Comparison of ENCODE assay signal across 10 cellular contexts in the genomic region with DNA sequence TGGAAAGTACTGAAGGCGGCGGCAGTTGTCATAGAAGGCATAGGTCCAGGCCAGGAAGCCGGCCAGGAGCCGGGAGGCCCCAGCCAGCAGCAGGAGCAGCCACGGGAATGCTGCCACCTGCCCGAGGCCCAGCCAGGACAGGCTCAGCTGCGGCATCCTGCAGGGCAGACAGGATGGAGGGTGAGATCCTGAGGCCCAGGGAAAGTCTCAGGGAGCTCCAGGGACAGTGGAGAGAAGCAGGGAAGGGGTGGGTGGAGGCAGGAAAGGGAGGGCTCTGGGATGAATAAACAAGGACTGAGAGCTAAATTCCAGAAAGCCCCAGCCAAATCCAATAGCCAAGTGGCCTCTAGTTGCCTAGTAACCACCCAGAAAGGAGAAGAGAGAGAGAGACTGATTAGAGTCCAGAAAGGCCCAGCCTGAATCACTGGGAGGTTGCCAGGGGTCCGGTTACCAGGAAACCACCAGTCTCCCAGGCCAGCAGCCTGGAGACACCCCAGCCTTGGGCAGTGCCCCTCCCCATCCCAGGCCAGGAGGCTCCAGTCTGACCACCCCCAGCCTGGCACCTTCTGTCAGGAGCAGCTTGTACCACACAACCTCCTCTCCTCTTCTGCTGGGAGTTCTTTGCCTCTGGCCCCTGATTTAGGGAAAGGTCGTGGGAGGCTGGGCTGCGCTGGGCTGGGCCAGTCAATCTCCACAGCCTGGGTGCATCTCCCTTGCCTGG. TPM values are rescaled to one million over a fixed set of nuclear protein-coding genes. Genes with fewer than 3 reads are reported as not detected.
DNase-seq lines count a peak whose midpoint lies in the region; ATAC-seq and TF ChIP-seq lines count a peak whose summit lies in the region.
"Had no signal": no experiment of that assay in that cellular context is flagged by ENCODE, and none has a peak within 500 bp of the region (broad histone marks: within the 10 kb centered on the region; RNA-seq: fewer than 3 reads in every experiment).

No MANE protein-coding gene starts in this region.

- peak overlapping the region; percentile 19 for H3K27ac ChIP-seq in C4-2B
- peak overlapping the region; percentile 17 to 70 (median 54) for H3K27ac ChIP-seq in Peyer's patch
- no peak overlapping the region for H3K27ac ChIP-seq in GM23338 (ENCODE audit: low read depth)

- no peaks in the 10 kb centered on the region for H3K79me2 ChIP-seq in GM23338 (replicated peaks; ENCODE audit: insufficient read depth)

- no peak overlapping the region for H2AFZ ChIP-seq in GM23338

- H3K4me3 Mint-ChIP-seq in GM23338 (no peak overlapping the region), immature natural killer cell (no peak overlapping the region)
- H3K4me3 Mint-ChIP-seq: activated CD4-positive, alpha-beta T cell treated with anti-CD3 and anti-CD28 coated beads for 36 hours had no signal

- peak overlapping the region in 1 of 4 donors; percentile 9 for H3K4me3 ChIP-seq in Peyer's patch
- no peak overlapping the region for H3K4me3 ChIP-seq in GM23338

- H3K4me2 ChIP-seq in GM23338: no peak overlapping the region

- TF ChIP-seq CTCF in C4-2B (conservative IDR thresholded peaks at IDR 0.05) (no peak), Peyer's patch (IDR thresholded peaks at IDR 0.05) (no peak), GM23338 (conservative IDR thresholded peaks at IDR 0.05; ENCODE audit: low read depth in 2 of 2) (no peak)

- H3K27ac Mint-ChIP-seq in GM23338 (no peak overlapping the region), immature natural killer cell (no peak overlapping the region)
- H3K27ac Mint-ChIP-seq: activated CD4-positive, alpha-beta T cell treated with anti-CD3 and anti-CD28 coated beads for 36 hours had no signal

- peaks cover 11% of the 10 kb centered on the region for H3K27me3 Mint-ChIP-seq in GM23338 (ENCODE audit: insufficient read depth, low read depth, poor library complexity)
- H3K27me3 Mint-ChIP-seq in immature natural killer cell (ENCODE audit: low read depth in 3 of 3): peaks cover 0 to 6% (median 2%) of the 10 kb centered on the region in 3 donors

- H3K36me3 Mint-ChIP-seq in GM23338 (ENCODE audit: low read depth) (peaks cover 49% of the 10 kb centered on the region), immature natural killer cell (no peaks in the 10 kb centered on the region)

- peaks cover 0 to 9% (median 0%) of the 10 kb centered on the region in 4 donors for H3K4me1 ChIP-seq in Peyer's patch
- no peaks in the 10 kb centered on the region for H3K4me1 ChIP-seq in GM23338 (ENCODE audit: insufficient read depth)

- DNase-seq in Peyer's patch (peak in 1 of 3 donors; percentile 65), globus pallidus (ENCODE audit: low spot score) (peak; percentile 92), pons (ENCODE audit: low spot score) (peak; percentile 91), GM23338 (ENCODE audit: low spot score) (no peak), DMS114 treated with DMSO at 0.1 percent for 48 hours (lab: John Stamatoyannopoulos, UW; ENCODE audit: unreplicated experiment) (no peak), immature natural killer cell (no peak)
- no peak for DNase-seq in activated CD4-positive, CD25-positive, alpha-beta regulatory T cell (lab: John Stamatoyannopoulos, UW)
- DNase-seq: activated CD4-positive, alpha-beta T cell treated with anti-CD3 and anti-CD28 coated beads for 36 hours; GOT3 had no signal

- no peak for TF ChIP-seq POLR2A in Peyer's patch (IDR thresholded peaks at IDR 0.05)

- no peaks in the 10 kb centered on the region for H3K9me2 ChIP-seq in GM23338 (ENCODE audit: insufficient read depth)

- no peaks in the 10 kb centered on the region for H3F3A ChIP-seq in GM23338 (replicated peaks; ENCODE audit: low read depth)

- H3K4me1 Mint-ChIP-seq in GM23338 (no peaks in the 10 kb centered on the region), immature natural killer cell (no peaks in the 10 kb centered on the region)
- H3K4me1 Mint-ChIP-seq: activated CD4-positive, alpha-beta T cell treated with anti-CD3 and anti-CD28 coated beads for 36 hours had no signal

- H4K20me1 ChIP-seq in GM23338 (replicated peaks; ENCODE audit: insufficient read depth): no peaks in the 10 kb centered on the region

- H3K9me3 Mint-ChIP-seq in GM23338 (peaks cover 90% of the 10 kb centered on the region), immature natural killer cell (peaks cover 0 to 2% (median 0%) of the 10 kb centered on the region in 6 donors)

- ATAC-seq in GM23338: no peak
- ATAC-seq: activated CD4-positive, alpha-beta T cell treated with anti-CD3 and anti-CD28 coated beads for 36 hours had no signal

- H3K9me3 ChIP-seq in Peyer's patch: no peaks in the 10 kb centered on the region

- no peaks in the 10 kb centered on the region for H3K27me3 ChIP-seq in Peyer's patch
- H3K27me3 ChIP-seq in GM23338 (ENCODE audit: insufficient read depth): no peaks in the 10 kb centered on the region

- H3K36me3 ChIP-seq in Peyer's patch (no peaks in the 10 kb centered on the region), GM23338 (ENCODE audit: insufficient read depth) (no peaks in the 10 kb centered on the region)

TF ChIP-seq in GM23338, 12 proteins besides CTCF, POLR2A, EP300 and RAD21:
- TF ChIP-seq ZNF114 (CRISPR knock-in tag; IDR thresholded peaks at IDR 0.05) (no peak), NANOG (IDR thresholded peaks at IDR 0.05; ENCODE audit: borderline replicate concordance) (no peak), JUNB (IDR thresholded peaks at IDR 0.05; ENCODE audit: unreplicated experiment) (no peak), EZH2 (IDR thresholded peaks at IDR 0.05; ENCODE audit: low read depth, unreplicated experiment) (no peak)
TF ChIP-seq in GM23338: peak in this region for 0.

RNA-seq across cellular contexts. Expression of a gene that starts 7.5 kb away (rescaled TPM):
- not detected for total RNA-seq in Peyer's patch
- not detected in 2 replicates for total RNA-seq in GM23338 (2014; rRNA removed; shearing (Covaris generic))
- polyA plus RNA-seq in GM23338 (2016; fragmentation: Nextera tagmentation; extraction: Ambion mirVana) (not detected in 2 replicates), immature natural killer cell (not detected)
- total RNA-seq: activated CD4-positive, alpha-beta T cell treated with anti-CD3 and anti-CD28 coated beads for 36 hours had no signal

RNA-seq across cellular contexts. Expression of a gene that starts 35.5 kb away (rescaled TPM):
- total RNA-seq in Peyer's patch: not detected
- total RNA-seq in GM23338 (2014; rRNA removed; shearing (Covaris generic)): not detected in 2 replicates
- polyA plus RNA-seq in GM23338 (2016; fragmentation: Nextera tagmentation; extraction: Ambion mirVana): 0.05 TPM in 1 of 2 replicates, not detected in the other
- polyA plus RNA-seq in immature natural killer cell: not detected
- total RNA-seq: activated CD4-positive, alpha-beta T cell treated with anti-CD3 and anti-CD28 coated beads for 36 hours had no signal

RNA-seq across cellular contexts. Expression of a gene that starts 42.1 kb away (rescaled TPM):
- total RNA-seq in Peyer's patch: not detected
- total RNA-seq in GM23338 (2014; rRNA removed; shearing (Covaris generic)): not detected in 2 replicates
- polyA plus RNA-seq in GM23338 (2016; fragmentation: Nextera tagmentation; extraction: Ambion mirVana) (not detected in 2 replicates), immature natural killer cell (not detected)
- total RNA-seq: activated CD4-positive, alpha-beta T cell treated with anti-CD3 and anti-CD28 coated beads for 36 hours had no signal

RNA-seq across cellular contexts. Expression of a gene that starts 52.1 kb away (rescaled TPM):
- not detected for total RNA-seq in Peyer's patch
- not detected in 2 replicates for total RNA-seq in GM23338 (2014; rRNA removed; shearing (Covaris generic))
- not detected in 2 replicates for polyA plus RNA-seq in GM23338 (2016; fragmentation: Nextera tagmentation; extraction: Ambion mirVana)
- polyA plus RNA-seq in immature natural killer cell: not detected
- total RNA-seq: activated CD4-positive, alpha-beta T cell treated with anti-CD3 and anti-CD28 coated beads for 36 hours had no signal

Comparison
In these comparisons a context has a peak if more than half of its experiments do, and no peak if none do; other contexts are left out.
1. DNase-seq: peak in globus pallidus (single experiment) and pons (single experiment); none in activated CD4-positive, CD25-positive, alpha-beta regulatory T cell (0 of 4), GM23338 (single experiment), DMS114 treated with DMSO at 0.1 percent for 48 hours (single experiment) and immature natural killer cell (0 of 3).